7 cellular contexts compared by ENCODE assay signal in the genomic region with DNA sequence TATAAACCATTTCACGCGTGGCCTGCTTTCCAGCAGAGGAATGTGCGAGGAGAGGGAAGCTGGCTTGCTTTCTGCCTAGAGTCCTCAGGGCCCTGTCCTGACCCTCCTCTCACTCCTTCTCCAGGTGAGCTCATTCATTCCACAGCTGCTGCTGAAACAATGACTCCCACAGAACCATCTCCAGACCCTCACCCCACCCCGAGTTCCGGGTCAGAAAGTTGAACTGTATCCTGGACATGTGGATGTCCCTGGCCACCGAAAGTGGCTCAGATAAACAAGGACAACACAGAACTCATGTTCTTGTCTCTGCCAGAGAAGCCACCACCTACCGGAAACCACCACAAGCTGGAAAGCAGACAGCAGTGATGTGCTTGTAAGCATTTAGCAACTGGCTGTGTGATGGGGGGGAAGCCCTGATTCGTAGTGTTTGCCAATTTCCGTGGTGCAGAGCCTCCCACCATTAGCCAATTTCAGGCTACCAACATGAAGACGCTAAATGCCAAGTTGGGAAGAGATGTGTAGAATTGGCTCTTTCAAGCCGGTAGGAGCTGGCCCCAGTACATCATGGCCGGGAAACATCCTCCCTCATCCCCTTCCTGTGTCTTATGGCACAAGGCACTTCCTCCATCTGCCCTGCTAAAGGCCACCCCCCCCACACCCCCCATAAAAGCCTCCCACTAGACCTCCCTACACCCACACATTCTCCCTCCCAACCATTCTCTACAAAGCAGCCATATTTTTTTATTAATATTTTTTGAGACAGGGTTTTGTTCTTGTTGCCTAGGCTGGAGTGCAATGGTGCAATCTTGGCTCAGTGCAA. TPM values are rescaled to one million over a fixed set of nuclear protein-coding genes. Genes with fewer than 3 reads are reported as not detected.
DNase-seq lines count a peak whose midpoint lies in the region; ATAC-seq and TF ChIP-seq lines count a peak whose summit lies in the region.
"Had no signal": no experiment of that assay in that cellular context is flagged by ENCODE, and none has a peak within 500 bp of the region (broad histone marks: within the 10 kb centered on the region; RNA-seq: fewer than 3 reads in every experiment).

No MANE protein-coding gene starts in this region.

- intact Hi-C loops in left ventricle myocardium superior (cut with micrococcal nuclease): no loop called here

- no peaks in the 10 kb centered on the region for H3K27me3 ChIP-seq in WERI-Rb-1 (ENCODE audit: insufficient read depth, low read depth, severe bottlenecking)

- peaks cover 5% of the 10 kb centered on the region for H3K36me3 ChIP-seq in WERI-Rb-1

- no peaks in the 10 kb centered on the region for H3K9me3 ChIP-seq in WERI-Rb-1 (ENCODE audit: severe bottlenecking)

- H3K27ac ChIP-seq in WERI-Rb-1: peak overlapping the region; percentile 90
- H3K27ac ChIP-seq: KMS-11 had no signal

- DNase-seq in GM20000 (ENCODE audit: low spot score): peak; percentile 41
- DNase-seq in WERI-Rb-1: no peak
- DNase-seq in left ventricle myocardium superior: no peak
- no peak for DNase-seq in NCI-H187 (lab: John Stamatoyannopoulos, UW)
- no peak for DNase-seq in amniotic stem cell (lab: John Stamatoyannopoulos, UW)

- ATAC-seq in left ventricle myocardium superior: peak; percentile 17
- no peak for ATAC-seq in GM18498 (IDR thresholded peaks at IDR 0.05; ENCODE audit: unreplicated experiment)

- TF ChIP-seq CTCF in GM20000 (IDR thresholded peaks at IDR 0.05; ENCODE audit: extremely low read depth, missing control alignments): no peak
- TF ChIP-seq CTCF in WERI-Rb-1 (IDR thresholded peaks at IDR 0.05; ENCODE audit: low read depth, low read length): no peak

- H3K4me3 ChIP-seq in WERI-Rb-1 (ENCODE audit: low read depth, low read length): no peak overlapping the region

RNA-seq across cellular contexts. Expression of a gene that starts 5.0 kb away (rescaled TPM):
- not detected for total RNA-seq in left ventricle myocardium superior

RNA-seq across cellular contexts. Expression of a gene that starts 19.4 kb away (rescaled TPM):
- 38.5 TPM for total RNA-seq in left ventricle myocardium superior

RNA-seq across cellular contexts. Expression of a gene that starts 23.1 kb away (rescaled TPM):
- 30.5 TPM for total RNA-seq in left ventricle myocardium superior

RNA-seq across cellular contexts. Expression of a gene that starts 24.3 kb away (rescaled TPM):
- 422 TPM for total RNA-seq in left ventricle myocardium superior

RNA-seq across cellular contexts. Expression of a gene that starts 27.1 kb away (rescaled TPM):
- not detected for total RNA-seq in left ventricle myocardium superior
